In the genomic region with DNA sequence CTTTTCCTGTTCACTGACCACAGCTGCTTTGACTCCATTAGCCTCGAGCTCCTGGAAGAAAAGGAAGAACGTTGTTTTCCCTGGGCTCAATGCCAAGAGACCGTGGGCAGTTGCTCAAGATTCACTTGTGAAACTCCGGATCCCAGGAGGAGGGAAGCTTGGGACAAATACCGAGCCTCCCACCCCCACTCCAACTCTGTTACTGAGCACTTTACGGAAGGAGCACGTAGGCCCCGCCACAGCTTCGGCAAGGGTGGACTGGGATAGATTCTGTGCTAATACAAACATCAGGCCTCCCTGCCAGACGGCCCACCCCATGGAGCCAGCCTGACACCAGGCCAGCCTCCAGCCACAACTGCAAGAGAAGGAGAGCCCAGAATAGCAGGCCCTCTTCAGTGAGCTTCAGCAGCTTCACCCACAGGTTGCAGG, we compare ENCODE assay signal across 1 cellular context.
TF ChIP-seq lines count a peak whose summit lies in the region.

No MANE protein-coding gene starts in this region.

TF ChIP-seq in GM23338, 12 proteins besides CTCF, POLR2A, EP300 and RAD21 (continued from another document):
- TF ChIP-seq, protein P1, sequence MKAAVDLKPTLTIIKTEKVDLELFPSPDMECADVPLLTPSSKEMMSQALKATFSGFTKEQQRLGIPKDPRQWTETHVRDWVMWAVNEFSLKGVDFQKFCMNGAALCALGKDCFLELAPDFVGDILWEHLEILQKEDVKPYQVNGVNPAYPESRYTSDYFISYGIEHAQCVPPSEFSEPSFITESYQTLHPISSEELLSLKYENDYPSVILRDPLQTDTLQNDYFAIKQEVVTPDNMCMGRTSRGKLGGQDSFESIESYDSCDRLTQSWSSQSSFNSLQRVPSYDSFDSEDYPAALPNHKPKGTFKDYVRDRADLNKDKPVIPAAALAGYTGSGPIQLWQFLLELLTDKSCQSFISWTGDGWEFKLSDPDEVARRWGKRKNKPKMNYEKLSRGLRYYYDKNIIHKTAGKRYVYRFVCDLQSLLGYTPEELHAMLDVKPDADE (IDR thresholded peaks at IDR 0.05): no peak
- TF ChIP-seq STAT1 (IDR thresholded peaks at IDR 0.05; ENCODE audit: unreplicated experiment) (no peak), ZNF331 (CRISPR knock-in tag; IDR thresholded peaks at IDR 0.05; ENCODE audit: low read depth) (no peak), ZNF114 (CRISPR knock-in tag; IDR thresholded peaks at IDR 0.05) (no peak), NANOG (IDR thresholded peaks at IDR 0.05; ENCODE audit: borderline replicate concordance) (no peak), EZH2 (IDR thresholded peaks at IDR 0.05; ENCODE audit: low read depth, unreplicated experiment) (no peak), JUNB (IDR thresholded peaks at IDR 0.05; ENCODE audit: unreplicated experiment) (no peak), CREB1 (CRISPR knock-in tag; IDR thresholded peaks at IDR 0.05; ENCODE audit: low read depth) (no peak)
- TF ChIP-seq, protein P2, sequence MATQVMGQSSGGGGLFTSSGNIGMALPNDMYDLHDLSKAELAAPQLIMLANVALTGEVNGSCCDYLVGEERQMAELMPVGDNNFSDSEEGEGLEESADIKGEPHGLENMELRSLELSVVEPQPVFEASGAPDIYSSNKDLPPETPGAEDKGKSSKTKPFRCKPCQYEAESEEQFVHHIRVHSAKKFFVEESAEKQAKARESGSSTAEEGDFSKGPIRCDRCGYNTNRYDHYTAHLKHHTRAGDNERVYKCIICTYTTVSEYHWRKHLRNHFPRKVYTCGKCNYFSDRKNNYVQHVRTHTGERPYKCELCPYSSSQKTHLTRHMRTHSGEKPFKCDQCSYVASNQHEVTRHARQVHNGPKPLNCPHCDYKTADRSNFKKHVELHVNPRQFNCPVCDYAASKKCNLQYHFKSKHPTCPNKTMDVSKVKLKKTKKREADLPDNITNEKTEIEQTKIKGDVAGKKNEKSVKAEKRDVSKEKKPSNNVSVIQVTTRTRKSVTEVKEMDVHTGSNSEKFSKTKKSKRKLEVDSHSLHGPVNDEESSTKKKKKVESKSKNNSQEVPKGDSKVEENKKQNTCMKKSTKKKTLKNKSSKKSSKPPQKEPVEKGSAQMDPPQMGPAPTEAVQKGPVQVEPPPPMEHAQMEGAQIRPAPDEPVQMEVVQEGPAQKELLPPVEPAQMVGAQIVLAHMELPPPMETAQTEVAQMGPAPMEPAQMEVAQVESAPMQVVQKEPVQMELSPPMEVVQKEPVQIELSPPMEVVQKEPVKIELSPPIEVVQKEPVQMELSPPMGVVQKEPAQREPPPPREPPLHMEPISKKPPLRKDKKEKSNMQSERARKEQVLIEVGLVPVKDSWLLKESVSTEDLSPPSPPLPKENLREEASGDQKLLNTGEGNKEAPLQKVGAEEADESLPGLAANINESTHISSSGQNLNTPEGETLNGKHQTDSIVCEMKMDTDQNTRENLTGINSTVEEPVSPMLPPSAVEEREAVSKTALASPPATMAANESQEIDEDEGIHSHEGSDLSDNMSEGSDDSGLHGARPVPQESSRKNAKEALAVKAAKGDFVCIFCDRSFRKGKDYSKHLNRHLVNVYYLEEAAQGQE (IDR thresholded peaks at IDR 0.05; ENCODE audit: unreplicated experiment): no peak
